ENCODE assay signal across 9 cellular contexts in the genomic region with DNA sequence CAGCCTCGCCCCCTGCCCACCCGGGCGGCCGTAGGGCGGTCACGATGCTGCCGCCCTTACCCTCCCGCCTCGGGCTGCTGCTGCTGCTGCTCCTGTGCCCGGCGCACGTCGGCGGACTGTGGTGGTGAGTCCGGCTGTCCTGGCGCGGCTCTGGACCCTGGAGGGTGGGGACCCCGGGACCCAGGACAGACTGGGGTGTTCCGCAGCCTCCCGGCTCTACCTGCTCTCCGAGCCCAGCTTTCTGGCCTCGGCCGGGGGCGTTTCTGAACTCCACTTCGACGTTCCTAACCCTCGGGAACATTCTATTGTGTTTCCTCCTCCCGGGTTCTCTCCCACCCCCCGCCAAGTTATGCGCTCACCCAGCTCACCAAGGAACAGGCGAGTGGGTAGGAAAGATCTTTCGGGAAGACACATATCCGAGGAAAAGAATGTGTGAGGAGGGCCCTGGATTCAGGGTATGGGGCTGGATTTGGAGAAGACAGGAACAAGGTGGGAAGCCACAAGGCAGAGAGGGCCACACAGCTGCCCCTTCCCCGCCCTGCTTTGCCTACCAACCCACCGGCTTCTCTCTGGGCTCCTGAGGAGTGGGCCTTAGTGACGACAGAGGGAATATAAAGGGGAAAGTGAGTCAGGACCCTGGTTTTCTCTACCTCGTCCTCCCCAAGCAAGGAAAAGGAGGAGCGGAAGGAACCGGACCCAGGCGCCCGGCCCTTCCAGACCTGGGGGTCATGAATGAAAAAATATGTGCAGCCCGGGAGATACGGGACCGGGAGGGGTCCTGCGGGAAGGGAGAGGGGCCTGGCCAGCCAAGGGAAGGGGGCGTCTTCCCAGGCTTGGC. TPM values are rescaled to one million over a fixed set of nuclear protein-coding genes. Genes with fewer than 3 reads are reported as not detected.
DNase-seq lines count a peak whose midpoint lies in the region; ATAC-seq, FAIRE-seq and TF ChIP-seq lines count a peak whose summit lies in the region.
"Had no signal": no experiment of that assay in that cellular context is flagged by ENCODE, and none has a peak within 500 bp of the region (broad histone marks: within the 10 kb centered on the region; RNA-seq: fewer than 3 reads in every experiment).

No MANE protein-coding gene starts in this region.

- H3K9me2 ChIP-seq in MM.1S (replicated peaks; ENCODE audit: insufficient read depth, low read length), result no peaks in the 10 kb centered on the region

- H3K9ac ChIP-seq in BLaER1 treated with 17β-estradiol and CSF1 and Interleukin-3, amounts not matched to agents 10 nM and 100 nM, result no peak overlapping the region
- H3K9ac ChIP-seq in MM.1S (ENCODE audit: low read length) (no peak overlapping the region), kidney (ENCODE audit: low read length in 2 of 2) (no peak overlapping the region)

- no peaks in the 10 kb centered on the region for H3F3A ChIP-seq in MM.1S (ENCODE audit: insufficient read depth, low read length)

- TF ChIP-seq EP300 in ovary (IDR thresholded peaks at IDR 0.05), result no peak

- H3K4me3 ChIP-seq in BLaER1 treated with 17β-estradiol and CSF1 and Interleukin-3, amounts not matched to agents 10 nM and 100 nM, result peak overlapping the region; percentile 30 to 64 (median 52); a peak in 18 of 20 replicates
- H3K4me3 ChIP-seq in MM.1S (ENCODE audit: low read length), result no peak overlapping the region
- H3K4me3 ChIP-seq in epithelial cell of esophagus (ENCODE audit: low read length), result peak overlapping the region; percentile 22
- peak overlapping the region; percentile 25 for H3K4me3 ChIP-seq in ovary
- peak overlapping the region in 1 of 2 donors; percentile 32 for H3K4me3 ChIP-seq in kidney (ENCODE audit: low read length in 2 of 2)

- H3K27me3 ChIP-seq in BLaER1 treated with 17β-estradiol and CSF1 and Interleukin-3, amounts not matched to agents 10 nM and 100 nM, result peaks cover 96 to 100% (median 100%) of the 10 kb centered on the region in 11 experiments
- H3K27me3 ChIP-seq in MM.1S (replicated peaks; ENCODE audit: insufficient read depth, low read length) (peaks cover 63% of the 10 kb centered on the region), ovary (no peaks in the 10 kb centered on the region)

- peaks cover 0 to 68% (median 31%) of the 10 kb centered on the region in 11 experiments; a peak in 16 of 22 replicates for H4K20me1 ChIP-seq in BLaER1 treated with 17β-estradiol and CSF1 and Interleukin-3, amounts not matched to agents 10 nM and 100 nM
- no peaks in the 10 kb centered on the region for H4K20me1 ChIP-seq in MM.1S (ENCODE audit: insufficient read depth, low read length)

- DNase-seq in MM.1S, result no peak
- DNase-seq in epithelial cell of esophagus (ENCODE audit: low read depth), result no peak
- peak in 2 of 5 donors; percentile 36 to 48 for DNase-seq in ovary
- DNase-seq in kidney, result no peak
- no peak for DNase-seq in anterior cingulate cortex (lab: John Stamatoyannopoulos, UW)
- DNase-seq in COLO829 (ENCODE audit: low spot score), result no peak

- H3K4me1 ChIP-seq in BLaER1 treated with 17β-estradiol and CSF1 and Interleukin-3, amounts not matched to agents 10 nM and 100 nM, result peaks cover 8 to 19% (median 13%) of the 10 kb centered on the region in 10 experiments; a peak in 19 of 20 replicates
- H3K4me1 ChIP-seq in MM.1S (ENCODE audit: low read length) (0 out of 2 replicates have a peak, but pooled peaks cover 4% of the 10 kb centered on the region), ovary (ENCODE audit: insufficient read depth) (peaks cover 5% of the 10 kb centered on the region), kidney (ENCODE audit: control insufficient read depth in 1 of 2, insufficient read depth in 1 of 2, low read depth in 1 of 2, low read length in 2 of 2) (peaks cover 0 to 2% of the 10 kb centered on the region in 2 donors)

- TF ChIP-seq CTCF in MM.1S (IDR thresholded peaks at IDR 0.05; ENCODE audit: low read length) (no peak), epithelial cell of esophagus (IDR thresholded peaks at IDR 0.05; ENCODE audit: insufficient read depth, low read depth, low read length, missing control alignments) (no peak), ovary (IDR thresholded peaks at IDR 0.05) (no peak), kidney (IDR thresholded peaks at IDR 0.05; ENCODE audit: borderline replicate concordance, extremely low read depth, insufficient read depth) (no peak)

- WGBS in ovary, 3 donors, result 2% methylated on average over 30 to 46 of the region's 46 CpGs

- H2AFZ ChIP-seq in MM.1S (ENCODE audit: low read length), result no peak overlapping the region

- H3K4me2 ChIP-seq in BLaER1 treated with 17β-estradiol and CSF1 and Interleukin-3, amounts not matched to agents 10 nM and 100 nM, result peak overlapping the region; percentile 69 to 86 (median 76)
- peak overlapping the region; percentile 57; the same call in 1 of the 2 replicates for H3K4me2 ChIP-seq in MM.1S (ENCODE audit: low read depth, low read length)

- H3K36me3 ChIP-seq in BLaER1 treated with 17β-estradiol and CSF1 and Interleukin-3, amounts not matched to agents 10 nM and 100 nM, result no peaks in the 10 kb centered on the region
- H3K36me3 ChIP-seq in MM.1S (replicated peaks; ENCODE audit: insufficient read depth, low read length) (no peaks in the 10 kb centered on the region), ovary (no peaks in the 10 kb centered on the region), kidney (ENCODE audit: control insufficient read depth in 1 of 2, insufficient read depth in 2 of 2, low read length in 2 of 2) (no peaks in the 10 kb centered on the region)

- no peaks in the 10 kb centered on the region for H3K79me2 ChIP-seq in MM.1S (ENCODE audit: low read length)

- H3K9me3 ChIP-seq in BLaER1 treated with 17β-estradiol and CSF1 and Interleukin-3, amounts not matched to agents 10 nM and 100 nM (replicated peaks in 1 of 11), result peaks cover 0 to 3% (median 0%) of the 10 kb centered on the region in 11 experiments; a peak in 1 of 22 replicates
- H3K9me3 ChIP-seq in MM.1S (replicated peaks; ENCODE audit: insufficient read depth, low read length), result no peaks in the 10 kb centered on the region
- no peaks in the 10 kb centered on the region for H3K9me3 ChIP-seq in ovary
- no peaks in the 10 kb centered on the region for H3K9me3 ChIP-seq in kidney (ENCODE audit: control insufficient read depth in 1 of 2, low read length in 2 of 2)

- intact Hi-C loops in ovary (cut with DNase I), result loop anchor here in 1 of 4 donors (10.0 kb wide), 1 partner anchor 145 kb away; a partner anchor contains a TSS
- intact Hi-C loops in kidney (cut with DNase I), result no loop called here

- ATAC-seq in GM18858 (IDR thresholded peaks at IDR 0.05; ENCODE audit: unreplicated experiment), result no peak

- no peak for TF ChIP-seq POLR2A in ovary (IDR thresholded peaks at IDR 0.05)

- no peak for FAIRE-seq in kidney (lab: Jason Lieb, UNC)
- FAIRE-seq: RCC 7860 had no signal

- H3K27ac ChIP-seq in BLaER1 treated with 17β-estradiol and CSF1 and Interleukin-3, amounts not matched to agents 10 nM and 100 nM, result no peak overlapping the region
- H3K27ac ChIP-seq in MM.1S (ENCODE audit: low read length), result no peak overlapping the region
- H3K27ac ChIP-seq in ovary, result peak overlapping the region in 1 of 2 donors; percentile 13
- H3K27ac ChIP-seq in kidney (ENCODE audit: low read depth in 2 of 2, low read length in 2 of 2), result no peak overlapping the region

RNA-seq across cellular contexts. Expression of a gene that starts 0.6 kb away (rescaled TPM):
- 1 to 10 TPM; 1.1 to 4.5 (median 2.0) TPM for total RNA-seq in ovary
- polyA plus RNA-seq in ovary, result 1 to 10 TPM in 1 of 2 donors, under 1 TPM in 1; 0.13 to 2.9 TPM
- 0.57 TPM for total RNA-seq in kidney
- polyA plus RNA-seq in kidney (ENCODE audit: insufficient read depth, low read depth, low replicate concordance), result 0.75 TPM

RNA-seq across cellular contexts. Expression of a gene that starts 20.4 kb away (rescaled TPM):
- 10 to 100 TPM in 1 of 7 donors, 1 to 10 TPM in 1, under 1 TPM in 1, not detected in 4; 0.27 to 12.4 (median 1.6) TPM for total RNA-seq in ovary
- polyA plus RNA-seq in ovary, result under 1 TPM; 0.04 to 0.13 TPM
- total RNA-seq in kidney, result 10.2 TPM
- polyA plus RNA-seq in kidney (ENCODE audit: insufficient read depth, low read depth, low replicate concordance), result 1.1 TPM

RNA-seq across cellular contexts. Expression of a gene that starts 28.6 kb away (rescaled TPM):
- total RNA-seq in ovary (under 1 TPM in 2 of 7 donors, not detected in 5; 0.11 to 0.32 TPM), kidney (not detected)
- polyA plus RNA-seq in ovary (not detected), kidney (ENCODE audit: insufficient read depth, low read depth, low replicate concordance) (not detected)
